ENCODE assay signal across 1 cellular context in the genomic region with DNA sequence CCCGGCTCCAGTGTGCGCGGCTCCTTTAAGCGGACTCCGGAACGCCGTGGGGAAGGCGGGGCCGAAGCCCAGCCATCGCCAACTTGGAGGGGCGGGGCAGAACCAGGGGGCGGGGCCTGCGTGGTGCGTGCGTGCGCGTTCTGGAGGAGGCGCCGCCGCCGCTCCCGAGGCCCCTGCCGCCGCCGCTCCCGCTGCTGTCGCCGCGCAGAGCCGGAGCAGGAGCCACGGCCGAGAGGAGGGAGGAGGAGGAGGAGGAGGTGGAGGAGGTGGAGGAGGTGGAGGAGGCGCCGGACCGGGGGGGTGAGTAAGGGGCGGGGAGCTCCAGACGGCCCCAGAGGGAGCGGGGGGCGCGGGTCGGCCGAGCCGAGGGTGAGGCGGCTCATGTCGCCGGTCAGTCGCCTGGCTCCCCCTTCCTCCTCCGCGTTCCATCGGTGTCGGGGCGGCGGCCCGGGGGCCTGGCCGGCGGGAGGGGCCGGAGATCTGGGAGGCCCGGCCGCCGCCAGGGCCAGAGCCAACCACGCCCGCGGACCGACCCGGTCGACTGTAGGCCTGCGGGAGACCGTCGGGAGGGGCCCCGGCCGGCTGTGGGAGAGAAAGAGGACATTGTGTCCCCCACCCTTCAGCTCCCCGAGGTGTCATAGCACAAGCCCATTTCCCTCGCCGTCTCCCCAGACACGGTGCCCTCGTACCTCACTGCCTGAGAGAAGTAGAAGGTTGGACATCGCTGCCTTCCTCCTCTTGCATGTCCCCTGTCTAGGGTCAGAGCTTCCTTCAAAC.
TF ChIP-seq lines count a peak whose summit lies in the region.

A gene (plus strand): TSS at position 155 of the 777 bp plus-strand sequence. CDS start 71,572 bp downstream, outside the sequence.

TF ChIP-seq in H1, 55 proteins besides CTCF, POLR2A, EP300 and RAD21:
- TF ChIP-seq BCL11A (IDR thresholded peaks at IDR 0.05; ENCODE audit: low read depth in 2 of 2, low read length in 2 of 2), result no peak
- TF ChIP-seq, protein P1, sequence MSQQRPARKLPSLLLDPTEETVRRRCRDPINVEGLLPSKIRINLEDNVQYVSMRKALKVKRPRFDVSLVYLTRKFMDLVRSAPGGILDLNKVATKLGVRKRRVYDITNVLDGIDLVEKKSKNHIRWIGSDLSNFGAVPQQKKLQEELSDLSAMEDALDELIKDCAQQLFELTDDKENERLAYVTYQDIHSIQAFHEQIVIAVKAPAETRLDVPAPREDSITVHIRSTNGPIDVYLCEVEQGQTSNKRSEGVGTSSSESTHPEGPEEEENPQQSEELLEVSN (IDR thresholded peaks at IDR 0.05), result no peak
- no peak for TF ChIP-seq JUN (IDR thresholded peaks at IDR 0.05; ENCODE audit: low read depth, low read length)
- TF ChIP-seq EGR1 (IDR thresholded peaks at IDR 0.05; ENCODE audit: borderline replicate concordance, low read depth, low read length), result no peak
- TF ChIP-seq, protein P2, sequence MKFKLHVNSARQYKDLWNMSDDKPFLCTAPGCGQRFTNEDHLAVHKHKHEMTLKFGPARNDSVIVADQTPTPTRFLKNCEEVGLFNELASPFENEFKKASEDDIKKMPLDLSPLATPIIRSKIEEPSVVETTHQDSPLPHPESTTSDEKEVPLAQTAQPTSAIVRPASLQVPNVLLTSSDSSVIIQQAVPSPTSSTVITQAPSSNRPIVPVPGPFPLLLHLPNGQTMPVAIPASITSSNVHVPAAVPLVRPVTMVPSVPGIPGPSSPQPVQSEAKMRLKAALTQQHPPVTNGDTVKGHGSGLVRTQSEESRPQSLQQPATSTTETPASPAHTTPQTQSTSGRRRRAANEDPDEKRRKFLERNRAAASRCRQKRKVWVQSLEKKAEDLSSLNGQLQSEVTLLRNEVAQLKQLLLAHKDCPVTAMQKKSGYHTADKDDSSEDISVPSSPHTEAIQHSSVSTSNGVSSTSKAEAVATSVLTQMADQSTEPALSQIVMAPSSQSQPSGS (IDR thresholded peaks at IDR 0.05; ENCODE audit: low read length), result no peak
- TF ChIP-seq TCF12 (IDR thresholded peaks at IDR 0.05; ENCODE audit: low read depth, low read length), result no peak
- no peak for TF ChIP-seq HDAC6 (IDR thresholded peaks at IDR 0.05; ENCODE audit: low read depth, low read length)
- TF ChIP-seq, protein P3, sequence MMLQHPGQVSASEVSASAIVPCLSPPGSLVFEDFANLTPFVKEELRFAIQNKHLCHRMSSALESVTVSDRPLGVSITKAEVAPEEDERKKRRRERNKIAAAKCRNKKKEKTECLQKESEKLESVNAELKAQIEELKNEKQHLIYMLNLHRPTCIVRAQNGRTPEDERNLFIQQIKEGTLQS (IDR thresholded peaks at IDR 0.05; ENCODE audit: insufficient read depth, low read depth, low read length), result no peak
- no peak for TF ChIP-seq CREB1 (IDR thresholded peaks at IDR 0.05)
- no peak for TF ChIP-seq SP4 (IDR thresholded peaks at IDR 0.05; ENCODE audit: low read length)
- no peak for TF ChIP-seq SRF (IDR thresholded peaks at IDR 0.05; ENCODE audit: low read depth, low read length)
- TF ChIP-seq GABPA (IDR thresholded peaks at IDR 0.05; ENCODE audit: borderline replicate concordance, insufficient read depth, low read length), result no peak
- TF ChIP-seq SIRT6 (IDR thresholded peaks at IDR 0.05; ENCODE audit: low read length), result no peak
- TF ChIP-seq, protein P4, sequence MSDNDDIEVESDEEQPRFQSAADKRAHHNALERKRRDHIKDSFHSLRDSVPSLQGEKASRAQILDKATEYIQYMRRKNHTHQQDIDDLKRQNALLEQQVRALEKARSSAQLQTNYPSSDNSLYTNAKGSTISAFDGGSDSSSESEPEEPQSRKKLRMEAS (IDR thresholded peaks at IDR 0.05), result no peak
- no peak for TF ChIP-seq KDM1A (IDR thresholded peaks at IDR 0.05; ENCODE audit: borderline replicate concordance, low read length)
- no peak for TF ChIP-seq SP2 (IDR thresholded peaks at IDR 0.05; ENCODE audit: low read length)
- peak; percentile 66 for TF ChIP-seq KDM4A (IDR thresholded peaks at IDR 0.05; ENCODE audit: low read depth, low read length, severe bottlenecking)
- no peak for TF ChIP-seq HDAC2 (IDR thresholded peaks at IDR 0.05; ENCODE audit: borderline replicate concordance in 1 of 2, low read depth in 2 of 2, low read length in 2 of 2)
- TF ChIP-seq POU5F1 (IDR thresholded peaks at IDR 0.05; ENCODE audit: low read depth, low read length), result no peak
- peak; percentile 51; the same call in 1 of the 2 replicates for TF ChIP-seq POLR2AphosphoS5 (IDR thresholded peaks at IDR 0.05; ENCODE audit: low read depth, low read length)
- peak; percentile 86 for TF ChIP-seq ASH2L (IDR thresholded peaks at IDR 0.05; ENCODE audit: low read length)
- TF ChIP-seq, protein P5, sequence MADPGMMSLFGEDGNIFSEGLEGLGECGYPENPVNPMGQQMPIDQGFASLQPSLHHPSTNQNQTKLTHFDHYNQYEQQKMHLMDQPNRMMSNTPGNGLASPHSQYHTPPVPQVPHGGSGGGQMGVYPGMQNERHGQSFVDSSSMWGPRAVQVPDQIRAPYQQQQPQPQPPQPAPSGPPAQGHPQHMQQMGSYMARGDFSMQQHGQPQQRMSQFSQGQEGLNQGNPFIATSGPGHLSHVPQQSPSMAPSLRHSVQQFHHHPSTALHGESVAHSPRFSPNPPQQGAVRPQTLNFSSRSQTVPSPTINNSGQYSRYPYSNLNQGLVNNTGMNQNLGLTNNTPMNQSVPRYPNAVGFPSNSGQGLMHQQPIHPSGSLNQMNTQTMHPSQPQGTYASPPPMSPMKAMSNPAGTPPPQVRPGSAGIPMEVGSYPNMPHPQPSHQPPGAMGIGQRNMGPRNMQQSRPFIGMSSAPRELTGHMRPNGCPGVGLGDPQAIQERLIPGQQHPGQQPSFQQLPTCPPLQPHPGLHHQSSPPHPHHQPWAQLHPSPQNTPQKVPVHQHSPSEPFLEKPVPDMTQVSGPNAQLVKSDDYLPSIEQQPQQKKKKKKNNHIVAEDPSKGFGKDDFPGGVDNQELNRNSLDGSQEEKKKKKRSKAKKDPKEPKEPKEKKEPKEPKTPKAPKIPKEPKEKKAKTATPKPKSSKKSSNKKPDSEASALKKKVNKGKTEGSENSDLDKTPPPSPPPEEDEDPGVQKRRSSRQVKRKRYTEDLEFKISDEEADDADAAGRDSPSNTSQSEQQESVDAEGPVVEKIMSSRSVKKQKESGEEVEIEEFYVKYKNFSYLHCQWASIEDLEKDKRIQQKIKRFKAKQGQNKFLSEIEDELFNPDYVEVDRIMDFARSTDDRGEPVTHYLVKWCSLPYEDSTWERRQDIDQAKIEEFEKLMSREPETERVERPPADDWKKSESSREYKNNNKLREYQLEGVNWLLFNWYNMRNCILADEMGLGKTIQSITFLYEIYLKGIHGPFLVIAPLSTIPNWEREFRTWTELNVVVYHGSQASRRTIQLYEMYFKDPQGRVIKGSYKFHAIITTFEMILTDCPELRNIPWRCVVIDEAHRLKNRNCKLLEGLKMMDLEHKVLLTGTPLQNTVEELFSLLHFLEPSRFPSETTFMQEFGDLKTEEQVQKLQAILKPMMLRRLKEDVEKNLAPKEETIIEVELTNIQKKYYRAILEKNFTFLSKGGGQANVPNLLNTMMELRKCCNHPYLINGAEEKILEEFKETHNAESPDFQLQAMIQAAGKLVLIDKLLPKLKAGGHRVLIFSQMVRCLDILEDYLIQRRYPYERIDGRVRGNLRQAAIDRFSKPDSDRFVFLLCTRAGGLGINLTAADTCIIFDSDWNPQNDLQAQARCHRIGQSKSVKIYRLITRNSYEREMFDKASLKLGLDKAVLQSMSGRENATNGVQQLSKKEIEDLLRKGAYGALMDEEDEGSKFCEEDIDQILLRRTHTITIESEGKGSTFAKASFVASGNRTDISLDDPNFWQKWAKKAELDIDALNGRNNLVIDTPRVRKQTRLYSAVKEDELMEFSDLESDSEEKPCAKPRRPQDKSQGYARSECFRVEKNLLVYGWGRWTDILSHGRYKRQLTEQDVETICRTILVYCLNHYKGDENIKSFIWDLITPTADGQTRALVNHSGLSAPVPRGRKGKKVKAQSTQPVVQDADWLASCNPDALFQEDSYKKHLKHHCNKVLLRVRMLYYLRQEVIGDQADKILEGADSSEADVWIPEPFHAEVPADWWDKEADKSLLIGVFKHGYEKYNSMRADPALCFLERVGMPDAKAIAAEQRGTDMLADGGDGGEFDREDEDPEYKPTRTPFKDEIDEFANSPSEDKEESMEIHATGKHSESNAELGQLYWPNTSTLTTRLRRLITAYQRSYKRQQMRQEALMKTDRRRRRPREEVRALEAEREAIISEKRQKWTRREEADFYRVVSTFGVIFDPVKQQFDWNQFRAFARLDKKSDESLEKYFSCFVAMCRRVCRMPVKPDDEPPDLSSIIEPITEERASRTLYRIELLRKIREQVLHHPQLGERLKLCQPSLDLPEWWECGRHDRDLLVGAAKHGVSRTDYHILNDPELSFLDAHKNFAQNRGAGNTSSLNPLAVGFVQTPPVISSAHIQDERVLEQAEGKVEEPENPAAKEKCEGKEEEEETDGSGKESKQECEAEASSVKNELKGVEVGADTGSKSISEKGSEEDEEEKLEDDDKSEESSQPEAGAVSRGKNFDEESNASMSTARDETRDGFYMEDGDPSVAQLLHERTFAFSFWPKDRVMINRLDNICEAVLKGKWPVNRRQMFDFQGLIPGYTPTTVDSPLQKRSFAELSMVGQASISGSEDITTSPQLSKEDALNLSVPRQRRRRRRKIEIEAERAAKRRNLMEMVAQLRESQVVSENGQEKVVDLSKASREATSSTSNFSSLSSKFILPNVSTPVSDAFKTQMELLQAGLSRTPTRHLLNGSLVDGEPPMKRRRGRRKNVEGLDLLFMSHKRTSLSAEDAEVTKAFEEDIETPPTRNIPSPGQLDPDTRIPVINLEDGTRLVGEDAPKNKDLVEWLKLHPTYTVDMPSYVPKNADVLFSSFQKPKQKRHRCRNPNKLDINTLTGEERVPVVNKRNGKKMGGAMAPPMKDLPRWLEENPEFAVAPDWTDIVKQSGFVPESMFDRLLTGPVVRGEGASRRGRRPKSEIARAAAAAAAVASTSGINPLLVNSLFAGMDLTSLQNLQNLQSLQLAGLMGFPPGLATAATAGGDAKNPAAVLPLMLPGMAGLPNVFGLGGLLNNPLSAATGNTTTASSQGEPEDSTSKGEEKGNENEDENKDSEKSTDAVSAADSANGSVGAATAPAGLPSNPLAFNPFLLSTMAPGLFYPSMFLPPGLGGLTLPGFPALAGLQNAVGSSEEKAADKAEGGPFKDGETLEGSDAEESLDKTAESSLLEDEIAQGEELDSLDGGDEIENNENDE (IDR thresholded peaks at IDR 0.05; ENCODE audit: insufficient replicate concordance, low read length), result no peak
- no peak for TF ChIP-seq BRCA1 (IDR thresholded peaks at IDR 0.05; ENCODE audit: low read depth, low read length)
- TF ChIP-seq EZH2 (IDR thresholded peaks at IDR 0.05; ENCODE audit: low read depth, low read length, severe bottlenecking), result no peak
- peak; percentile 44 for TF ChIP-seq SAP30 (IDR thresholded peaks at IDR 0.05; ENCODE audit: insufficient read depth, insufficient replicate concordance, low read length)
- no peak for TF ChIP-seq YY1 (IDR thresholded peaks at IDR 0.05; ENCODE audit: low read depth, low read length)
- TF ChIP-seq SUZ12 (IDR thresholded peaks at IDR 0.05; ENCODE audit: low read length), result no peak
- TF ChIP-seq CHD2 (IDR thresholded peaks at IDR 0.05; ENCODE audit: low read length), result no peak
- TF ChIP-seq PHF8 (conservative IDR thresholded peaks at IDR 0.05; ENCODE audit: low read depth, low read length), result peak; percentile 77
- no peak for TF ChIP-seq KDM5A (IDR thresholded peaks at IDR 0.05; ENCODE audit: low read length)
- 0 out of 2 replicates have a peak, but pooled peaks have one; percentile 12 for TF ChIP-seq TBP (IDR thresholded peaks at IDR 0.05; ENCODE audit: low read depth, low read length)
- TF ChIP-seq, protein P6, sequence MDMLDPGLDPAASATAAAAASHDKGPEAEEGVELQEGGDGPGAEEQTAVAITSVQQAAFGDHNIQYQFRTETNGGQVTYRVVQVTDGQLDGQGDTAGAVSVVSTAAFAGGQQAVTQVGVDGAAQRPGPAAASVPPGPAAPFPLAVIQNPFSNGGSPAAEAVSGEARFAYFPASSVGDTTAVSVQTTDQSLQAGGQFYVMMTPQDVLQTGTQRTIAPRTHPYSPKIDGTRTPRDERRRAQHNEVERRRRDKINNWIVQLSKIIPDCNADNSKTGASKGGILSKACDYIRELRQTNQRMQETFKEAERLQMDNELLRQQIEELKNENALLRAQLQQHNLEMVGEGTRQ (IDR thresholded peaks at IDR 0.05; ENCODE audit: low read length), result no peak
- no peak for TF ChIP-seq CBX8 (IDR thresholded peaks at IDR 0.05; ENCODE audit: borderline replicate concordance, low read depth, low read length)
- TF ChIP-seq TAF7 (optimal IDR thresholded peaks at IDR 0.05; ENCODE audit: borderline replicate concordance, low read depth, low read length), result no peak
- TF ChIP-seq SP1 (IDR thresholded peaks at IDR 0.05; ENCODE audit: low read depth, low read length), result no peak
- no peak for TF ChIP-seq TEAD4 (IDR thresholded peaks at IDR 0.05; ENCODE audit: low read depth, low read length)
- TF ChIP-seq TAF1 (IDR thresholded peaks at IDR 0.05; ENCODE audit: low read depth, low read length), result 0 out of 2 replicates have a peak, but pooled peaks have one; percentile 32
- no peak for TF ChIP-seq CTBP2 (IDR thresholded peaks at IDR 0.05; ENCODE audit: borderline replicate concordance, insufficient read depth, insufficient read length, low read length)
- TF ChIP-seq RBBP5 (IDR thresholded peaks at IDR 0.05; ENCODE audit: borderline replicate concordance, low read depth, low read length), result 0 out of 2 replicates have a peak, but pooled peaks have one; percentile 31
- TF ChIP-seq SIN3A (conservative IDR thresholded peaks at IDR 0.05 in 1 of 2, IDR thresholded peaks at IDR 0.05 in 1 of 2; ENCODE audit: low read depth in 1 of 2, low read length in 2 of 2), result peak in 1 of 2 experiments; percentile 72; a peak in 2 of 4 replicates
TF ChIP-seq in H1: peak in this region for 9.
